In genomic region chr14:104795468-104795780, GRCh38 we compare ENCODE assay signal across 8 cellular contexts. TPM values are rescaled to one million over a fixed set of nuclear protein-coding genes. Genes with fewer than 3 reads are reported as not detected.
A peak's percentile ranks its signal among the peaks of the same experiment; 100 is the strongest.
DNase-seq lines count a peak whose midpoint lies in the region; ATAC-seq and TF ChIP-seq lines count a peak whose summit lies in the region.

Gene AKT1 (minus strand): TSS chr14:104795748. CDS start chr14:104792643, 3,105 bp downstream.

- WGBS in body of pancreas, 2 donors, result 0% methylated on average over 19 of the region's 62 CpGs; no CpG with 5 or more reads in 1 of the 2 donors

- H3K36me3 ChIP-seq in ES-I3 (ENCODE audit: insufficient read depth, low read length) (0 out of 2 replicates have a peak, but pooled peaks cover 3% of the 10 kb centered on the region), body of pancreas (replicated peaks in 1 of 2; ENCODE audit: insufficient read depth in 1 of 2, low read depth in 2 of 2) (peaks cover 0 to 2% of the 10 kb centered on the region in 2 donors), subcutaneous abdominal adipose tissue (ENCODE audit: control insufficient read depth in 5 of 5, insufficient read depth in 5 of 5, low read length in 5 of 5) (peaks cover 0 to 22% (median 15%) of the 10 kb centered on the region in 5 donors)

- H3K4me1 ChIP-seq in ES-I3 (ENCODE audit: insufficient read depth, low read length) (peaks cover 23% of the 10 kb centered on the region), body of pancreas (peaks cover 73% of the 10 kb centered on the region), subcutaneous abdominal adipose tissue (ENCODE audit: control insufficient read depth in 5 of 5, insufficient read depth in 5 of 5, low read length in 5 of 5) (peaks cover 18 to 89% (median 78%) of the 10 kb centered on the region in 5 donors)

- H3K27me3 ChIP-seq in HL-60 (ENCODE audit: insufficient read depth, poor library complexity, severe bottlenecking) (no peaks in the 10 kb centered on the region), body of pancreas (no peaks in the 10 kb centered on the region), layer of hippocampus (ENCODE audit: control insufficient read depth, insufficient read depth, low read length) (no peaks in the 10 kb centered on the region), subcutaneous abdominal adipose tissue (ENCODE audit: control insufficient read depth in 5 of 5, insufficient read depth in 4 of 5, low read length in 5 of 5) (no peaks in the 10 kb centered on the region)

- TF ChIP-seq CTCF in HL-60 (IDR thresholded peaks at IDR 0.05; ENCODE audit: insufficient read depth, low read length) (no peak), body of pancreas (IDR thresholded peaks at IDR 0.05) (no peak)

- H3K9ac ChIP-seq in ES-I3 (ENCODE audit: low read depth, low read length) (peak within 1 kb of the TSS; percentile 78), subcutaneous abdominal adipose tissue (ENCODE audit: low read length in 5 of 5) (peak within 1 kb of the TSS; percentile 44 to 89 (median 81))

- TF ChIP-seq POLR2A in body of pancreas (IDR thresholded peaks at IDR 0.05), result no peak

- H3K27ac ChIP-seq in HL-60 (replicated peaks), result peak within 1 kb of the TSS; percentile 66
- peak within 1 kb of the TSS; percentile 68 to 89 (median 83) for H3K27ac ChIP-seq in body of pancreas
- peak within 1 kb of the TSS; percentile 86 for H3K27ac ChIP-seq in layer of hippocampus (ENCODE audit: low read depth, low read length)
- H3K27ac ChIP-seq in subcutaneous abdominal adipose tissue (ENCODE audit: low read depth, low read length), result peak within 1 kb of the TSS; percentile 97

- H3K4me3 ChIP-seq in HL-60 (replicated peaks; ENCODE audit: insufficient read depth, low read length) (peak within 1 kb of the TSS; percentile 77), body of pancreas (peak within 1 kb of the TSS; percentile 50 to 56), subcutaneous abdominal adipose tissue (ENCODE audit: low read depth in 1 of 5, low read length in 5 of 5) (peak within 1 kb of the TSS; percentile 62 to 81 (median 77))

- H3K9me3 ChIP-seq in ES-I3 (ENCODE audit: control insufficient read depth, insufficient read depth, low read length) (no peaks in the 10 kb centered on the region), body of pancreas (no peaks in the 10 kb centered on the region), subcutaneous abdominal adipose tissue (ENCODE audit: control insufficient read depth in 5 of 5, low read length in 5 of 5) (no peaks in the 10 kb centered on the region)

- DNase-seq in HL-60 (ENCODE audit: low read depth in 1 of 2, low spot score in 1 of 2), result no peak
- no peak for DNase-seq in body of pancreas
- DNase-seq in DMS153 (lab: John Stamatoyannopoulos, UW), result no peak
- DNase-seq in LoVo (ENCODE audit: low spot score), result no peak
- no peak for DNase-seq in AML-193 (lab: John Stamatoyannopoulos, UW)

- intact Hi-C loops in body of pancreas (cut with DNase I), result no loop called here

- ATAC-seq in body of pancreas, result peak; percentile 12

RNA-seq across cellular contexts. Expression of gene AKT1, which starts in this region (rescaled TPM):
- total RNA-seq in body of pancreas, result 100 to 1,000 TPM in 1 of 2 donors, 10 to 100 TPM in 1; 74.2 to 151 TPM
